In the genomic region with DNA sequence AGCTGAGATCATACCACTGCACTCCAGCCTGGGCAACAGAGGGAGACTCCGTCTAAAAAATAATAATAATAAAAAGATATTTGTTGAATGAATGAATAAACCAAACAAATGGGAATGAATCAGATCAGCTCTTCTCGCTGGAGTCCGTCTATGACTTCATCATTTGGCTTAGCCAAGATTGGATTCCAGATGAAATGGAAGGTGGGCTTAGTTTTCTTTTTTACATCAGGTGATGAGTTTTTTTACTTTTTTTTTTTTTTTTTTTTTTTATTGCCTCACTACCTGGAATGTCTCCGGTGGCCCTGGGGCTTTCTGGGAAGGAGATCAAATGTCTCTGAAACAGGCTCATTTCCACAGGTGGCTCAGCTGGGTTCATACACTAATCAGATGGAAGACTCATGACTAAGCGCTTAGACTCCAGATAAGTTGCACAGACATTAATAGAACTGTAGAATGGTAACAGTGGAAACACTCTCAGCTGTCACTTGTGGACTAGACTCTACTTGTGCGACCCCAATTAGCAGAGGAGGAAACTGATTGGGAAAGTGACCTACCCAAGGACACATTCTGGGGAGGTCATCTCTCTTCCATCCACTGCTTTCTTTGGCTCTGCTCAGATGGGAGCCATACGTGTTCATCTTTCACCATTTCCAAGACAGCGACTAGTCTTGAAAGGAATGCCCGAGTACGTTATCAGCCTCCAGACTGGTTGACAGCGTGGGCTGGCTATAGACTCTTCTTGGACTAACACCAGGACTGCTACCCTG, we compare ENCODE assay signal across 22 cellular contexts. TPM values are rescaled to one million over a fixed set of nuclear protein-coding genes. Genes with fewer than 3 reads are reported as not detected.
DNase-seq lines count a peak whose midpoint lies in the region; ATAC-seq, FAIRE-seq and TF ChIP-seq lines count a peak whose summit lies in the region.
"Had no signal": no experiment of that assay in that cellular context is flagged by ENCODE, and none has a peak within 500 bp of the region (broad histone marks: within the 10 kb centered on the region; RNA-seq: fewer than 3 reads in every experiment).

No MANE protein-coding gene starts in this region.

- 0 out of 2 replicates have a peak overlapping the region, but pooled peaks have one; percentile 37 for H2BK15ac ChIP-seq in H1 (ENCODE audit: low read length)

- no peaks in the 10 kb centered on the region for H3K9me3 ChIP-seq in H1 (ENCODE audit: insufficient read depth in 2 of 2, low read depth in 1 of 2, low read length in 1 of 2)
- H3K9me3 ChIP-seq in pancreas, result no peaks in the 10 kb centered on the region
- H3K9me3 ChIP-seq: SJCRH30, spleen had no signal

- 0 out of 2 replicates have a peak overlapping the region, but pooled peaks have one; percentile 13 for H2BK20ac ChIP-seq in H1 (ENCODE audit: low read length)

- no peaks in the 10 kb centered on the region for H4K20me1 ChIP-seq in H1 (replicated peaks in 1 of 2; ENCODE audit: control insufficient read depth in 1 of 2, insufficient read depth in 2 of 2, low read length in 2 of 2)

- FAIRE-seq in H1 (lab: Jason Lieb, UNC) (no peak), pancreas (lab: Jason Lieb, UNC) (no peak)

- no peak overlapping the region for H3K23ac ChIP-seq in H1 (ENCODE audit: insufficient read length)

- H4K91ac ChIP-seq in H1 (replicated peaks; ENCODE audit: insufficient read length, low read length), result no peak overlapping the region

- ATAC-seq in pancreas (peak; percentile 50 to 85 (median 68)), GM19467 (IDR thresholded peaks at IDR 0.05; ENCODE audit: unreplicated experiment) (no peak)
- ATAC-seq: naive thymus-derived CD8-positive, alpha-beta T cell; WTC11 had no signal

- no peaks in the 10 kb centered on the region; the same call in 1 of the 2 replicates for H3K23me2 ChIP-seq in H1 (ENCODE audit: low read depth, low read length)

- H3K4me1 ChIP-seq in H1 (replicated peaks in 1 of 4; ENCODE audit: control insufficient read depth in 3 of 4, insufficient read depth in 4 of 4, low read length in 3 of 4), result no peaks in the 10 kb centered on the region
- peaks cover 0 to 9% (median 0%) of the 10 kb centered on the region in 3 donors for H3K4me1 ChIP-seq in pancreas
- H3K4me1 ChIP-seq: SJCRH30, spleen had no signal

- H3K9ac ChIP-seq in H1 (replicated peaks in 1 of 4; ENCODE audit: extremely low read depth in 1 of 4, low read depth in 3 of 4, low read length in 3 of 4), result no peak overlapping the region

- no peak overlapping the region for H3K27ac ChIP-seq in H1 (ENCODE audit: low read depth, low read length)
- no peak overlapping the region for H3K27ac ChIP-seq in pancreas
- H3K27ac ChIP-seq: hepatocyte, SJCRH30, spleen had no signal

- TF ChIP-seq RAD21 in H1 (IDR thresholded peaks at IDR 0.05 in 1 of 2, conservative IDR thresholded peaks at IDR 0.05 in 1 of 2; ENCODE audit: low read depth in 2 of 2, low read length in 2 of 2), result no peak

- no peak overlapping the region for H4K8ac ChIP-seq in H1 (ENCODE audit: extremely low read depth, insufficient read depth, low read length)

- H3K27me3 ChIP-seq in H1 (replicated peaks in 1 of 4; ENCODE audit: control insufficient read depth in 3 of 4, extremely low read depth in 1 of 4, insufficient read depth in 3 of 4, low read length in 3 of 4) (no peaks in the 10 kb centered on the region), pancreas (no peaks in the 10 kb centered on the region)
- H3K27me3 ChIP-seq: hepatocyte, SJCRH30 had no signal

- no peak overlapping the region for H4K5ac ChIP-seq in H1 (ENCODE audit: insufficient read length, low read depth, low read length)

- H2BK120ac ChIP-seq in H1 (replicated peaks; ENCODE audit: low read depth, low read length), result no peak overlapping the region

- no peak overlapping the region for H3K56ac ChIP-seq in H1 (replicated peaks; ENCODE audit: insufficient read length, low read depth, low read length)

- no peaks in the 10 kb centered on the region for H3K79me2 ChIP-seq in H1 (ENCODE audit: control insufficient read depth in 1 of 2, insufficient read depth in 2 of 2, low read length in 2 of 2)
- H3K79me2 ChIP-seq: hepatocyte had no signal

- H3K4me2 ChIP-seq in H1 (ENCODE audit: insufficient read depth in 1 of 2, low read depth in 2 of 2, low read length in 2 of 2), result no peak overlapping the region
- H3K4me2 ChIP-seq: hepatocyte had no signal

- DNase-seq in EL (peak; percentile 31), NCI-H226 (peak; percentile 65), H1 (ENCODE audit: low read depth in 1 of 2, low spot score in 2 of 2) (no peak), pancreas (peak in 1 of 6 donors; percentile 41), globus pallidus (ENCODE audit: low spot score) (no peak), AG08396 (ENCODE audit: low spot score) (no peak), HCEC 1CT (no peak)
- DNase-seq: activated CD4-positive, alpha-beta memory T cell treated with anti-CD3 and anti-CD28 coated beads for 36 hours; activated naive CD4-positive, alpha-beta T cell treated with anti-CD3 and anti-CD28 coated beads for 36 hours; activated T-cell treated with anti-CD3 and anti-CD28 coated beads for 4 hours; anterior cingulate cortex; CD4-positive, alpha-beta memory T cell; DMS79 treated with DMSO at 0.1 percent for 48 hours; Karpas-422; naive thymus-derived CD8-positive, alpha-beta T cell; NCI-H1105; NCI-H69; SJCRH30; spleen had no signal

- no peaks in the 10 kb centered on the region for H3K79me1 ChIP-seq in H1 (ENCODE audit: low read depth, low read length)

- H3K4ac ChIP-seq in H1 (replicated peaks; ENCODE audit: insufficient read length, low read depth, low read length), result no peak overlapping the region

- POLR2A ChIA-PET in H1 (lab: Charles Lee; ENCODE audit: partially characterized antibody), result no interaction called here

- TF ChIP-seq CTCF in H1 (IDR thresholded peaks at IDR 0.05; ENCODE audit: control extremely low read depth in 1 of 3, insufficient read depth in 1 of 3, low read depth in 1 of 3, low read length in 3 of 3) (no peak), pancreas (IDR thresholded peaks at IDR 0.05) (no peak)

- no peaks in the 10 kb centered on the region for H3K36me3 ChIP-seq in H1 (ENCODE audit: control insufficient read depth in 2 of 4, insufficient read depth in 4 of 4, low read length in 3 of 4)
- no peaks in the 10 kb centered on the region for H3K36me3 ChIP-seq in pancreas
- H3K36me3 ChIP-seq: SJCRH30, spleen had no signal

- no peak for TF ChIP-seq POLR2A in H1 (IDR thresholded peaks at IDR 0.05; ENCODE audit: control extremely low read depth in 1 of 2, low read depth in 2 of 2, low read length in 2 of 2)

- WGBS in H1 (ENCODE audit: extremely low coverage in 1 of 2, insufficient coverage in 1 of 2, insufficient read length in 1 of 2, insufficient replicate concordance in 2 of 2, low coverage in 1 of 2, low lambda C conversion rate in 2 of 2, missing lambda C conversion rate in 1 of 2), 2 experiments, result 93% methylated on average over 11 of the region's 11 CpGs; no CpG with 5 or more reads in 1 of the 2 experiments
- 76 to 86% methylated on average over 11 of the region's 11 CpGs for WGBS in pancreas, 2 donors

- H2BK12ac ChIP-seq in H1 (ENCODE audit: low read depth, low read length), result no peak overlapping the region

- H2AFZ ChIP-seq in H1 (ENCODE audit: low read length), result 0 out of 2 replicates have a peak overlapping the region, but pooled peaks have one; percentile 15
- H2AFZ ChIP-seq: hepatocyte had no signal

- H3K14ac ChIP-seq in H1 (ENCODE audit: insufficient read length), result no peak overlapping the region

- H2AK5ac ChIP-seq in H1 (ENCODE audit: low read depth, low read length), result no peak overlapping the region

- no peak overlapping the region for H3K4me3 ChIP-seq in H1 (ENCODE audit: extremely low read depth in 1 of 4, insufficient read depth in 2 of 4, low read depth in 3 of 4, low read length in 4 of 4)
- no peak overlapping the region for H3K4me3 ChIP-seq in pancreas
- H3K4me3 ChIP-seq: hepatocyte, SJCRH30, spleen had no signal

- no peak overlapping the region for H2BK5ac ChIP-seq in H1 (ENCODE audit: low read depth, low read length)

- TF ChIP-seq EP300 in H1 (IDR thresholded peaks at IDR 0.05; ENCODE audit: borderline replicate concordance in 1 of 2, low read depth in 2 of 2, low read length in 2 of 2), result no peak

- CTCF ChIA-PET in H1 (lab: Charles Lee; ENCODE audit: partially characterized antibody), result interaction anchor here (1.4 to 4.9 kb wide), 3 partner anchors 8 to 252 kb away, joined by 3 to 33 read pairs (median 3); no protein-coding TSS in a partner anchor

- H3K18ac ChIP-seq in H1 (ENCODE audit: extremely low read depth, low read length), result no peak overlapping the region

- intact Hi-C loops in pancreas (cut with DNase I), result no loop called here

TF ChIP-seq in H1, 55 proteins besides CTCF, POLR2A, EP300 and RAD21 (continues in another document):
- no peak for TF ChIP-seq HDAC2 (IDR thresholded peaks at IDR 0.05; ENCODE audit: borderline replicate concordance in 1 of 2, low read depth in 2 of 2, low read length in 2 of 2)
- no peak for TF ChIP-seq POLR2AphosphoS5 (IDR thresholded peaks at IDR 0.05; ENCODE audit: low read depth, low read length)
- TF ChIP-seq, protein P1, sequence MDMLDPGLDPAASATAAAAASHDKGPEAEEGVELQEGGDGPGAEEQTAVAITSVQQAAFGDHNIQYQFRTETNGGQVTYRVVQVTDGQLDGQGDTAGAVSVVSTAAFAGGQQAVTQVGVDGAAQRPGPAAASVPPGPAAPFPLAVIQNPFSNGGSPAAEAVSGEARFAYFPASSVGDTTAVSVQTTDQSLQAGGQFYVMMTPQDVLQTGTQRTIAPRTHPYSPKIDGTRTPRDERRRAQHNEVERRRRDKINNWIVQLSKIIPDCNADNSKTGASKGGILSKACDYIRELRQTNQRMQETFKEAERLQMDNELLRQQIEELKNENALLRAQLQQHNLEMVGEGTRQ (IDR thresholded peaks at IDR 0.05; ENCODE audit: low read length), result no peak
- no peak for TF ChIP-seq ASH2L (IDR thresholded peaks at IDR 0.05; ENCODE audit: low read length)
- no peak for TF ChIP-seq SP1 (IDR thresholded peaks at IDR 0.05; ENCODE audit: low read depth, low read length)
- TF ChIP-seq MAFK (IDR thresholded peaks at IDR 0.05; ENCODE audit: low read depth, low read length), result no peak
- TF ChIP-seq EZH2 (IDR thresholded peaks at IDR 0.05; ENCODE audit: low read depth, low read length, severe bottlenecking), result no peak
- TF ChIP-seq KDM5A (IDR thresholded peaks at IDR 0.05; ENCODE audit: low read length), result no peak
- TF ChIP-seq CBX8 (IDR thresholded peaks at IDR 0.05; ENCODE audit: borderline replicate concordance, low read depth, low read length), result no peak

RNA-seq across cellular contexts. Expression of a gene that starts 20.5 kb away (rescaled TPM):
- total RNA-seq in H1 (2021; fragmentation: NEBNext Ultra II Directional; extraction: Animal tissue kit (Norgen Biotek cat#: 25700)), result 108 and 121 TPM in 2 replicates
- polyA plus RNA-seq in H1 (2011; rRNA removed) (122 and 138 TPM in 2 replicates), pancreas (10 to 100 TPM; 12.9 to 13.7 TPM)
- 125 TPM for polyA plus RNA-seq in H1 (2011; cell fraction: cytosol; rRNA removed)
- 169 TPM for polyA plus RNA-seq in H1 (2011; cell fraction: nucleus; rRNA removed)
- 66.5 to 88.5 TPM (median 83.3 TPM) in 4 replicates for polyA plus RNA-seq in H1 (2012, experiment 1 of 2)
- 21.5 TPM for polyA plus RNA-seq in H1 (2012, experiment 2 of 2)
- 74.2 TPM for polyA plus RNA-seq in H1 (2013, experiment 1 of 2)
- polyA plus RNA-seq in H1 (2013, experiment 2 of 2), result 74.1 TPM
- 181 and 254 TPM in 2 replicates for polyA minus RNA-seq in H1 (2011; rRNA and poly(A)+ RNA removed)
- polyA minus RNA-seq in H1 (2011; cell fraction: cytosol; rRNA and poly(A)+ RNA removed), result 83.7 TPM
- 129 TPM for polyA minus RNA-seq in H1 (2011; cell fraction: nucleus; rRNA and poly(A)+ RNA removed)
- total RNA-seq in pancreas, result 10 to 100 TPM; 16.3 to 33.7 (median 18.5) TPM

Comparison
In these comparisons a context has a peak if more than half of its experiments do, and no peak if none do; other contexts are left out.
1. DNase-seq: peak in EL (single experiment) and NCI-H226 (single experiment); none in H1 (0 of 2), globus pallidus (single experiment), AG08396 (single experiment) and HCEC 1CT (single experiment).